Comparison of ENCODE assay signal across 16 cellular contexts in genomic region chr15:73770049-73770448, GRCh38. TPM values are rescaled to one million over a fixed set of nuclear protein-coding genes. Genes with fewer than 3 reads are reported as not detected.
A peak's percentile ranks its signal among the peaks of the same experiment; 100 is the strongest.
DNase-seq lines count a peak whose midpoint lies in the region; ATAC-seq and TF ChIP-seq lines count a peak whose summit lies in the region.
"Had no signal": no experiment of that assay in that cellular context is flagged by ENCODE, and none has a peak within 500 bp of the region (broad histone marks: within the 10 kb centered on the region; RNA-seq: fewer than 3 reads in every experiment).

No MANE protein-coding gene starts in this region.

- peaks cover 6% of the 10 kb centered on the region for H3K9me3 Mint-ChIP-seq in stimulated activated memory B cell treated with anti-CD40 and anti-IgM and Interleukin-4, amounts not matched to agents 10 μg/mL and 1 μg/mL and 100 μg/mL, for 72 hours
- peaks cover 9% of the 10 kb centered on the region for H3K9me3 Mint-ChIP-seq in Caco-2 (ENCODE audit: unreplicated experiment)
- H3K9me3 Mint-ChIP-seq: CD14-positive monocyte; CD4-positive, alpha-beta T cell; CD8-positive, alpha-beta memory T cell had no signal

- no peak overlapping the region for H3K9ac ChIP-seq in BLaER1
- H3K9ac ChIP-seq in BLaER1 treated with 17β-estradiol and CSF1 and Interleukin-3, amounts not matched to agents 10 nM and 100 nM: no peak overlapping the region

- H3K27me3 ChIP-seq in BLaER1: no peaks in the 10 kb centered on the region
- no peaks in the 10 kb centered on the region; a peak in 1 of 22 replicates for H3K27me3 ChIP-seq in BLaER1 treated with 17β-estradiol and CSF1 and Interleukin-3, amounts not matched to agents 10 nM and 100 nM
- H3K27me3 ChIP-seq in left lung: peaks cover 0 to 8% of the 10 kb centered on the region in 2 donors
- no peaks in the 10 kb centered on the region; the same call in 1 of the 2 replicates for H3K27me3 ChIP-seq in Caco-2 (replicated peaks; ENCODE audit: control insufficient read depth, insufficient read depth, low read length)

- H4K20me1 ChIP-seq in BLaER1: no peaks in the 10 kb centered on the region
- H4K20me1 ChIP-seq in BLaER1 treated with 17β-estradiol and CSF1 and Interleukin-3, amounts not matched to agents 10 nM and 100 nM: no peaks in the 10 kb centered on the region; a peak in 3 of 22 replicates

- H3K4me1 ChIP-seq in BLaER1 (peaks cover 72% of the 10 kb centered on the region), left lung (no peaks in the 10 kb centered on the region), Caco-2 (no peaks in the 10 kb centered on the region)
- H3K4me1 ChIP-seq in BLaER1 treated with 17β-estradiol and CSF1 and Interleukin-3, amounts not matched to agents 10 nM and 100 nM: peaks cover 4 to 66% (median 55%) of the 10 kb centered on the region in 10 experiments; a peak in 18 of 20 replicates
- H3K4me1 ChIP-seq: HAP-1 had no signal

- H3K27me3 Mint-ChIP-seq in stimulated activated memory B cell treated with anti-CD40 and anti-IgM and Interleukin-4, amounts not matched to agents 10 μg/mL and 1 μg/mL and 100 μg/mL, for 72 hours: peaks cover 58% of the 10 kb centered on the region
- H3K27me3 Mint-ChIP-seq in Caco-2 (ENCODE audit: insufficient read depth, unreplicated experiment): peaks cover 30% of the 10 kb centered on the region

- H3K4me3 ChIP-seq in BLaER1: no peak overlapping the region
- no peak overlapping the region for H3K4me3 ChIP-seq in BLaER1 treated with 17β-estradiol and CSF1 and Interleukin-3, amounts not matched to agents 10 nM and 100 nM
- no peak overlapping the region for H3K4me3 ChIP-seq in left lung
- H3K4me3 ChIP-seq in Caco-2 (ENCODE audit: low read depth, low read length): no peak overlapping the region
- H3K4me3 ChIP-seq: GM12878, HAP-1 had no signal

- H3K27ac Mint-ChIP-seq in stimulated activated memory B cell treated with anti-CD40 and anti-IgM and Interleukin-4, amounts not matched to agents 10 μg/mL and 1 μg/mL and 100 μg/mL, for 72 hours: no peak overlapping the region
- no peak overlapping the region for H3K27ac Mint-ChIP-seq in Caco-2 (ENCODE audit: unreplicated experiment)
- H3K27ac Mint-ChIP-seq: CD14-positive monocyte; CD4-positive, alpha-beta T cell; CD8-positive, alpha-beta memory T cell had no signal

- in situ Hi-C loops in G401 (cut with HindIII; ENCODE audit: low sequenced_read_pairs): no loop called here

- H3K4me3 Mint-ChIP-seq in stimulated activated memory B cell treated with anti-CD40 and anti-IgM and Interleukin-4, amounts not matched to agents 10 μg/mL and 1 μg/mL and 100 μg/mL, for 72 hours: no peak overlapping the region
- no peak overlapping the region for H3K4me3 Mint-ChIP-seq in Caco-2 (ENCODE audit: unreplicated experiment)
- H3K4me3 Mint-ChIP-seq: CD14-positive monocyte; CD4-positive, alpha-beta T cell; CD8-positive, alpha-beta memory T cell had no signal

- intact Hi-C loops in left lung (cut with DNase I): no loop called here
- intact Hi-C loops in Caco-2 (cut with micrococcal nuclease; ENCODE audit: unreplicated experiment): no loop called here

- TF ChIP-seq CTCF in left lung (IDR thresholded peaks at IDR 0.05): no peak
- TF ChIP-seq CTCF in Caco-2 (IDR thresholded peaks at IDR 0.05; ENCODE audit: insufficient read depth in 1 of 2, low read depth in 1 of 2, low read length in 1 of 2, severe bottlenecking in 1 of 2, unreplicated experiment in 1 of 2): no peak

- CTCF ChIA-PET in Caco-2 (lab: Charles Lee): no interaction called here

- H3K27ac ChIP-seq in BLaER1 (peak overlapping the region; percentile 82; the same call in 1 of the 2 replicates), left lung (no peak overlapping the region)
- H3K27ac ChIP-seq in BLaER1 treated with 17β-estradiol and CSF1 and Interleukin-3, amounts not matched to agents 10 nM and 100 nM: no peak overlapping the region

- ATAC-seq in left lung: peak; percentile 85
- ATAC-seq in stimulated activated memory B cell treated with anti-CD40 and anti-IgM and Interleukin-4, amounts not matched to agents 10 μg/mL and 1 μg/mL and 100 μg/mL, for 72 hours: peak; percentile 5
- no peak for ATAC-seq in HG03045 (IDR thresholded peaks at IDR 0.05; ENCODE audit: unreplicated experiment)
- ATAC-seq: GM12878 had no signal

- no peaks in the 10 kb centered on the region for H3K36me3 Mint-ChIP-seq in stimulated activated memory B cell treated with anti-CD40 and anti-IgM and Interleukin-4, amounts not matched to agents 10 μg/mL and 1 μg/mL and 100 μg/mL, for 72 hours
- H3K36me3 Mint-ChIP-seq in Caco-2 (ENCODE audit: insufficient read depth, unreplicated experiment): no peaks in the 10 kb centered on the region
- H3K36me3 Mint-ChIP-seq: CD14-positive monocyte; CD8-positive, alpha-beta memory T cell had no signal

- DNase-seq in left lung (no peak), G401 (ENCODE audit: low spot score) (no peak), Caco-2 (no peak)
- DNase-seq in activated effector memory CD4-positive, alpha-beta T cell treated with anti-CD3 and anti-CD28 coated beads, Interleukin-2, amount 50 U/mL, for 16 hours: no peak
- DNase-seq: CD4-positive, alpha-beta T cell; CD8-positive, alpha-beta memory T cell; COR-L47; DMS153; GOT3 had no signal

- H3K9me3 ChIP-seq in BLaER1: no peaks in the 10 kb centered on the region
- no peaks in the 10 kb centered on the region for H3K9me3 ChIP-seq in BLaER1 treated with 17β-estradiol and CSF1 and Interleukin-3, amounts not matched to agents 10 nM and 100 nM (replicated peaks in 1 of 11)
- H3K9me3 ChIP-seq in left lung: no peaks in the 10 kb centered on the region
- no peaks in the 10 kb centered on the region for H3K9me3 ChIP-seq in Caco-2
- H3K9me3 ChIP-seq: HAP-1 had no signal

- no peaks in the 10 kb centered on the region for H3K4me1 Mint-ChIP-seq in stimulated activated memory B cell treated with anti-CD40 and anti-IgM and Interleukin-4, amounts not matched to agents 10 μg/mL and 1 μg/mL and 100 μg/mL, for 72 hours
- H3K4me1 Mint-ChIP-seq in Caco-2 (ENCODE audit: low read depth, unreplicated experiment): no peaks in the 10 kb centered on the region
- H3K4me1 Mint-ChIP-seq: CD14-positive monocyte; CD8-positive, alpha-beta memory T cell had no signal

- no TSS peak for BruUV-seq in Caco-2 (replicated peaks; lab: Mats Ljungman, UMichigan)

- H3K36me3 ChIP-seq in BLaER1 (no peaks in the 10 kb centered on the region), left lung (no peaks in the 10 kb centered on the region), Caco-2 (ENCODE audit: control insufficient read depth, insufficient read depth, low read length) (no peaks in the 10 kb centered on the region)
- no peaks in the 10 kb centered on the region for H3K36me3 ChIP-seq in BLaER1 treated with 17β-estradiol and CSF1 and Interleukin-3, amounts not matched to agents 10 nM and 100 nM
- H3K36me3 ChIP-seq: HAP-1 had no signal

- H3K4me2 ChIP-seq in BLaER1: peak overlapping the region; percentile 79
- H3K4me2 ChIP-seq in BLaER1 treated with 17β-estradiol and CSF1 and Interleukin-3, amounts not matched to agents 10 nM and 100 nM: peak overlapping the region in 8 of 11 experiments; percentile 30 to 91 (median 52); a peak in 16 of 22 replicates

- POLR2A ChIA-PET in Caco-2 (lab: Charles Lee): interaction anchor here (0.5 kb wide), 1 partner anchor 72 kb away, joined by 7 read pairs; no protein-coding TSS in a partner anchor

RNA-seq across cellular contexts. Expression of gene INSYN1, which starts 16.9 kb away (rescaled TPM):
- total RNA-seq in left lung (10 to 100 TPM in 1 of 2 donors, 1 to 10 TPM in 1; 2.8 to 10.4 TPM), Caco-2 (2022) (0.41 TPM in 1 of 2 replicates, not detected in the other)
- 22.2 and 28.4 TPM in 2 replicates for total RNA-seq in G401 (2014; rRNA removed; shearing (Covaris generic))
- total RNA-seq: CD4-positive, alpha-beta T cell; CD8-positive, alpha-beta memory T cell; GM12878 had no signal
